In genomic region chr1:55081188-55081904, GRCh38 we compare ENCODE assay signal across 13 cellular contexts. TPM values are rescaled to one million over a fixed set of nuclear protein-coding genes. Genes with fewer than 3 reads are reported as not detected.
DNase-seq lines count a peak whose midpoint lies in the region; ATAC-seq and TF ChIP-seq lines count a peak whose summit lies in the region.
"Had no signal": no experiment of that assay in that cellular context is flagged by ENCODE, and none has a peak within 500 bp of the region (broad histone marks: within the 10 kb centered on the region; RNA-seq: fewer than 3 reads in every experiment).

No MANE protein-coding gene starts in this region.

- no peak for TF ChIP-seq CTCF in HFFc6 (IDR thresholded peaks at IDR 0.05)
- no peak for TF ChIP-seq CTCF in fibroblast of pulmonary artery (IDR thresholded peaks at IDR 0.05; ENCODE audit: low read length, missing control alignments)

- peak overlapping the region; percentile 10; the same call in 1 of the 2 replicates for H3K27ac Mint-ChIP-seq in HFFc6

- peaks cover 14% of the 10 kb centered on the region for H3K36me3 Mint-ChIP-seq in HFFc6 (ENCODE audit: low read depth)

- DNase-seq in HFFc6 (peak; percentile 36), fibroblast of pulmonary artery (ENCODE audit: low read depth) (peak; percentile 87), pulmonary artery endothelial cell (ENCODE audit: low read depth, low spot score) (peak; percentile 41)
- no peak for DNase-seq in stimulated activated CD4-positive, alpha-beta T cell treated with anti-CD3 and anti-CD28 coated beads, Interleukin-2, amount 100 ng/mL, for 48 hours
- DNase-seq: activated CD8-positive, alpha-beta memory T cell treated with anti-CD3 and anti-CD28 coated beads for 24 hours; heart right ventricle; NCI-H748 treated with DMSO at 0.1 percent for 48 hours; stimulated activated naive CD8-positive, alpha-beta T cell treated with anti-CD3 and anti-CD28 coated beads, Interleukin-15, Interleukin-2, amounts not matched to agents 100 U/mL and 50 U/mL, for 24 hours; T-cell had no signal

- peaks cover 15% of the 10 kb centered on the region for H3K4me1 Mint-ChIP-seq in HFFc6 (ENCODE audit: low read depth)
- H3K4me1 Mint-ChIP-seq: brain, T-cell had no signal

- no peaks in the 10 kb centered on the region for H3K9me3 Mint-ChIP-seq in HFFc6
- H3K9me3 Mint-ChIP-seq: brain, T-cell had no signal

- ATAC-seq in SK-N-SH treated with all-trans-retinoic acid at 6 μM for 48 hours, result peak; percentile 92
- ATAC-seq in HG03520 (IDR thresholded peaks at IDR 0.05; ENCODE audit: unreplicated experiment), result no peak
- no peak for ATAC-seq in HG03378 (IDR thresholded peaks at IDR 0.05; ENCODE audit: unreplicated experiment)
- ATAC-seq: stimulated activated naive CD8-positive, alpha-beta T cell treated with anti-CD3 and anti-CD28 coated beads, Interleukin-15, Interleukin-2, amounts not matched to agents 100 U/mL and 50 U/mL, for 24 hours; T-cell had no signal

- no peak overlapping the region for H3K4me3 Mint-ChIP-seq in HFFc6
- H3K4me3 Mint-ChIP-seq: brain, T-cell had no signal

- no peak overlapping the region for H3K4me3 ChIP-seq in fibroblast of pulmonary artery (replicated peaks; ENCODE audit: low read depth, low read length)
- H3K4me3 ChIP-seq: heart right ventricle had no signal

- H3K27me3 Mint-ChIP-seq in HFFc6 (ENCODE audit: insufficient read depth), result peaks cover 2% of the 10 kb centered on the region; the same call in 1 of the 2 replicates
- H3K27me3 Mint-ChIP-seq: brain, T-cell had no signal

TF ChIP-seq in SK-N-SH treated with all-trans-retinoic acid at 6 μM for 48 hours, 23 proteins besides CTCF, POLR2A, EP300 and RAD21:
- TF ChIP-seq SNAI2 (CRISPR knock-in tag; IDR thresholded peaks at IDR 0.05) (no peak), CSDC2 (CRISPR knock-in tag; IDR thresholded peaks at IDR 0.05) (no peak), CREB5 (CRISPR knock-in tag; IDR thresholded peaks at IDR 0.05; ENCODE audit: low read depth) (0 out of 2 replicates have a peak, but pooled peaks have one; percentile 57), ZFP3 (CRISPR knock-in tag; IDR thresholded peaks at IDR 0.05) (no peak), ISL1 (CRISPR knock-in tag; IDR thresholded peaks at IDR 0.05) (peak; percentile 84)

RNA-seq across cellular contexts. Expression of gene PCSK9, which starts 42.0 kb away (rescaled TPM):
- under 1 TPM in 2 of 6 experiments, not detected in 4; 0.05 TPM for total RNA-seq in HFFc6 (2021; fragmentation: NEBNext Ultra II Directional; extraction: Animal tissue kit (Norgen Biotek cat#: 25700))
- 0.07 TPM in 2 replicates for total RNA-seq in pulmonary artery endothelial cell

Comparison
In these comparisons a context has a peak if more than half of its experiments do, and no peak if none do; other contexts are left out.
1. DNase-seq: peak in HFFc6 (single experiment), fibroblast of pulmonary artery (single experiment) and pulmonary artery endothelial cell (single experiment); none in stimulated activated CD4-positive, alpha-beta T cell treated with anti-CD3 and anti-CD28 coated beads, Interleukin-2, amount 100 ng/mL, for 48 hours (0 of 2).